18 cellular contexts compared by ENCODE assay signal in the genomic region with DNA sequence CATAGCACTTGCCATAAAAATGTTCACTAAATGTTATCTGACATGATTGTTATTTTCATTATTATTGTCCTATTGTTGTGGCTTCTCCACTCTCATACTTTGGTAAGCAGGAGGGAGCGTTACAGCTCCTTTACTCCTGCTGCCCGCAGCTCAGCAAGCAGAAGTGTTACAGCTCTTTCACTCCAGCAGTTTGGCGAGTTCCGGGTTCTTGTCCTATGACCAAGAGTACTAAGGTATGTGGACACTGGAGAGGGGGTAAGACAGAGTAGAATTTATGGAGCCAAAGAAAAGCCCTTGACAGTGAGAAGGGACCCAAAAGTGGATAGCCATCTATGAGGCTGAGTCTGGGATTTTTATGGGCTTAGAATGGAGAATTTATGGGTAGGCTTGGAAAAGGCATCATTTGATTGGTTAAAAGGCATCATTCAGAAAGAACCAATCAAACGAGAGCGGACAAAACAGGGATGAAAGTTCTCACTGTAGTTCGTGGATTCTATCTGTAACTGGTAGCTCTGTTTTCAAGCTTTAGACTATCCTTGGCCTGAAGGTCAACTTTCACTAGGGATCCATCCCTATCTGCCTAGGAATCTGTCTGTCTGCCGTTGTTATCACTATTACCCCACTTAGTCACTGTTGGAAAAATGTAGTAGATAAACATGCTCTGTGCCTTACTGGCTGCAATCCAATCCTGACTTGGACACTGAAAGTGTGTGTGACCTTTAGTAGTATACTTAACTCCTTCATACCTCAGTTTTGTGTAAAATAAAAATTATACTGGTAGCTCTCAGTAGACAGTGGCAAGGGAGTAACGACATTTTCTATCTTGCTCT.
"Had no signal": no experiment of that assay in that cellular context is flagged by ENCODE, and none has a peak within 500 bp of the region (broad histone marks: within the 10 kb centered on the region; RNA-seq: fewer than 3 reads in every experiment).

No MANE protein-coding gene starts in this region.

- H3K4me1 ChIP-seq: breast epithelium, heart left ventricle, left ventricle myocardium inferior, sigmoid colon, uterus had no signal

- H3K4me1 Mint-ChIP-seq: activated CD4-positive, alpha-beta T cell treated with anti-CD3 and anti-CD28 coated beads, Interleukin-2, amount 10 ng/mL, durations not matched to agents 7 days and 5 days; activated naive CD8-positive, alpha-beta T cell treated with anti-CD3 and anti-CD28 coated beads, Interleukin-2, amount 10 ng/mL, durations not matched to agents 7 days and 5 days; nephron; stimulated activated effector memory CD8-positive, alpha-beta T cell treated with anti-CD3 and anti-CD28 coated beads, Interleukin-12 subunit alpha, Interleukin-12 subunit beta, amount 100 ng/mL, for 72 hours had no signal

- H3K9me3 Mint-ChIP-seq: activated CD4-positive, alpha-beta T cell treated with anti-CD3 and anti-CD28 coated beads, Interleukin-2, amount 10 ng/mL, durations not matched to agents 7 days and 5 days had no signal

- DNase-seq: activated CD4-positive, alpha-beta T cell treated with anti-CD3 and anti-CD28 coated beads, Interleukin-2, amount 10 ng/mL, durations not matched to agents 7 days and 5 days; activated naive CD4-positive, alpha-beta T cell; activated naive CD8-positive, alpha-beta T cell treated with anti-CD3 and anti-CD28 coated beads, Interleukin-2, amount 10 ng/mL, durations not matched to agents 7 days and 5 days; anterior cingulate cortex; cerebellar nuclear complex; heart left ventricle; left ventricle myocardium inferior; occipital lobe; sigmoid colon; stimulated activated CD4-positive, alpha-beta T cell treated with anti-CD3 and anti-CD28 coated beads, Interleukin-12 subunit alpha, Interleukin-12 subunit beta, amount 100 ng/mL, for 4 hours; stimulated activated CD4-positive, alpha-beta T cell treated with anti-CD3 and anti-CD28 coated beads, Interleukin-2, amount 100 ng/mL, for 24 hours; uterus had no signal

- ATAC-seq: heart left ventricle; stimulated activated effector memory CD8-positive, alpha-beta T cell treated with anti-CD3 and anti-CD28 coated beads, Interleukin-12 subunit alpha, Interleukin-12 subunit beta, amount 100 ng/mL, for 72 hours had no signal

- H3K27me3 ChIP-seq: sigmoid colon, uterus had no signal

- H3K9me3 ChIP-seq: sigmoid colon, uterus had no signal

- H3K4me3 ChIP-seq: breast epithelium, heart left ventricle, left ventricle myocardium inferior, sigmoid colon, uterus had no signal

- H3K36me3 ChIP-seq: breast epithelium, heart left ventricle, left ventricle myocardium inferior, sigmoid colon, uterus had no signal

- FAIRE-seq: frontal cortex had no signal

- H3K4me3 Mint-ChIP-seq: activated CD4-positive, alpha-beta T cell treated with anti-CD3 and anti-CD28 coated beads, Interleukin-2, amount 10 ng/mL, durations not matched to agents 7 days and 5 days; activated naive CD8-positive, alpha-beta T cell treated with anti-CD3 and anti-CD28 coated beads, Interleukin-2, amount 10 ng/mL, durations not matched to agents 7 days and 5 days; dendritic cell treated with granulocyte-macrophage colony-stimulating factor and Interleukin-4, amounts not matched to agents 40 ng/mL and 50 ng/mL, for 4 days; nephron; stimulated activated effector memory CD8-positive, alpha-beta T cell treated with anti-CD3 and anti-CD28 coated beads, Interleukin-12 subunit alpha, Interleukin-12 subunit beta, amount 100 ng/mL, for 72 hours; T-helper 2 cell treated with Interferon-gamma antibody and Interleukin-4, amounts not matched to agents 5 μg/mL and 100 μg/mL, for 36 hours had no signal

- H3K36me3 Mint-ChIP-seq: activated naive CD8-positive, alpha-beta T cell treated with anti-CD3 and anti-CD28 coated beads, Interleukin-2, amount 10 ng/mL, durations not matched to agents 7 days and 5 days; stimulated activated effector memory CD8-positive, alpha-beta T cell treated with anti-CD3 and anti-CD28 coated beads, Interleukin-12 subunit alpha, Interleukin-12 subunit beta, amount 100 ng/mL, for 72 hours had no signal

- H3K27ac Mint-ChIP-seq: activated CD4-positive, alpha-beta T cell treated with anti-CD3 and anti-CD28 coated beads, Interleukin-2, amount 10 ng/mL, durations not matched to agents 7 days and 5 days; activated naive CD8-positive, alpha-beta T cell treated with anti-CD3 and anti-CD28 coated beads, Interleukin-2, amount 10 ng/mL, durations not matched to agents 7 days and 5 days; dendritic cell treated with granulocyte-macrophage colony-stimulating factor and Interleukin-4, amounts not matched to agents 40 ng/mL and 50 ng/mL, for 4 days; nephron; stimulated activated effector memory CD8-positive, alpha-beta T cell treated with anti-CD3 and anti-CD28 coated beads, Interleukin-12 subunit alpha, Interleukin-12 subunit beta, amount 100 ng/mL, for 72 hours; T-helper 2 cell treated with Interferon-gamma antibody and Interleukin-4, amounts not matched to agents 5 μg/mL and 100 μg/mL, for 36 hours had no signal

- H3K27me3 Mint-ChIP-seq: activated CD4-positive, alpha-beta T cell treated with anti-CD3 and anti-CD28 coated beads, Interleukin-2, amount 10 ng/mL, durations not matched to agents 7 days and 5 days; activated naive CD8-positive, alpha-beta T cell treated with anti-CD3 and anti-CD28 coated beads, Interleukin-2, amount 10 ng/mL, durations not matched to agents 7 days and 5 days; dendritic cell treated with granulocyte-macrophage colony-stimulating factor and Interleukin-4, amounts not matched to agents 40 ng/mL and 50 ng/mL, for 4 days had no signal

- H3K27ac ChIP-seq: breast epithelium, heart left ventricle, left ventricle myocardium inferior, sigmoid colon, uterus had no signal
